Comparison of ENCODE assay signal across 17 cellular contexts in genomic region chr15:84872009-84872900, GRCh38. TPM values are rescaled to one million over a fixed set of nuclear protein-coding genes. Genes with fewer than 3 reads are reported as not detected.
"Had no signal": no experiment of that assay in that cellular context is flagged by ENCODE, and none has a peak within 500 bp of the region (broad histone marks: within the 10 kb centered on the region; RNA-seq: fewer than 3 reads in every experiment).

No MANE protein-coding gene starts in this region.

- H3K4me1 ChIP-seq: parathyroid adenoma, SJSA1 had no signal

- H3K9me3 ChIP-seq: left lung, SJSA1, upper lobe of left lung had no signal

- H2AFZ ChIP-seq: parathyroid adenoma had no signal

- H3K9me3 Mint-ChIP-seq: activated CD8-positive, alpha-beta T cell treated with anti-CD3 and anti-CD28 coated beads for 36 hours; activated naive CD8-positive, alpha-beta T cell treated with anti-CD3 and anti-CD28 coated beads, Interleukin-2, amount 10 ng/mL, durations not matched to agents 7 days and 5 days; central memory CD8-positive, alpha-beta T cell; dendritic cell treated with granulocyte-macrophage colony-stimulating factor and Interleukin-4, amounts not matched to agents 40 ng/mL and 50 ng/mL, for 4 days; neural crest cell had no signal

- H3K4me1 Mint-ChIP-seq: activated naive CD8-positive, alpha-beta T cell treated with anti-CD3 and anti-CD28 coated beads, Interleukin-2, amount 10 ng/mL, durations not matched to agents 7 days and 5 days; central memory CD8-positive, alpha-beta T cell had no signal

- H3K36me3 ChIP-seq: SJSA1, upper lobe of left lung had no signal

- H3K27ac ChIP-seq: left lung, parathyroid adenoma, SJSA1, upper lobe of left lung had no signal

- H3K9ac ChIP-seq: parathyroid adenoma had no signal

- H3K27me3 Mint-ChIP-seq: activated CD8-positive, alpha-beta T cell treated with anti-CD3 and anti-CD28 coated beads for 36 hours; central memory CD8-positive, alpha-beta T cell had no signal

- ATAC-seq: activated CD8-positive, alpha-beta T cell treated with anti-CD3 and anti-CD28 coated beads for 36 hours; left lung had no signal

- H3K4me3 ChIP-seq: left lung, SJSA1, upper lobe of left lung had no signal

- DNase-seq: activated CD4-positive, alpha-beta T cell treated with anti-CD3 and anti-CD28 coated beads for 4 hours; activated CD8-positive, alpha-beta memory T cell treated with anti-CD3 and anti-CD28 coated beads, Interleukin-2, amount 50 U/mL, for 4 hours; activated naive CD8-positive, alpha-beta T cell treated with anti-CD3 and anti-CD28 coated beads, Interleukin-2, amount 10 ng/mL, durations not matched to agents 7 days and 5 days; erythroblast; left lung; mesenchymal stem cell; right cardiac atrium; stimulated activated CD4-positive, alpha-beta T cell treated with anti-CD3 and anti-CD28 coated beads, Interleukin-2, amount 100 ng/mL, for 48 hours; stimulated activated naive CD4-positive, alpha-beta T cell treated with Interleukin-2 at 50 U/mL for 16 hours; T-helper 9 cell; upper lobe of left lung had no signal

- H3K4me3 Mint-ChIP-seq: activated CD8-positive, alpha-beta T cell treated with anti-CD3 and anti-CD28 coated beads for 36 hours; activated naive CD8-positive, alpha-beta T cell treated with anti-CD3 and anti-CD28 coated beads, Interleukin-2, amount 10 ng/mL, durations not matched to agents 7 days and 5 days; central memory CD8-positive, alpha-beta T cell; dendritic cell treated with granulocyte-macrophage colony-stimulating factor and Interleukin-4, amounts not matched to agents 40 ng/mL and 50 ng/mL, for 4 days; neural crest cell had no signal

- H3K36me3 Mint-ChIP-seq: activated naive CD8-positive, alpha-beta T cell treated with anti-CD3 and anti-CD28 coated beads, Interleukin-2, amount 10 ng/mL, durations not matched to agents 7 days and 5 days had no signal

- H3K27me3 ChIP-seq: left lung, SJSA1, upper lobe of left lung had no signal

RNA-seq across cellular contexts. Expression of gene SLC28A1, which starts 12.2 kb away (rescaled TPM):
- total RNA-seq: activated CD8-positive, alpha-beta T cell treated with anti-CD3 and anti-CD28 coated beads for 36 hours; activated naive CD8-positive, alpha-beta T cell treated with anti-CD3 and anti-CD28 coated beads, Interleukin-2, amount 10 ng/mL, durations not matched to agents 7 days and 5 days; left lung; neural crest cell; SJSA1; upper lobe of left lung had no signal
